ENCODE assay signal across 27 cellular contexts in genomic region chr6:121619013-121619412, GRCh38.
"Had no signal": no experiment of that assay in that cellular context is flagged by ENCODE, and none has a peak within 500 bp of the region (broad histone marks: within the 10 kb centered on the region; RNA-seq: fewer than 3 reads in every experiment).

No MANE protein-coding gene starts in this region.

- DNase-seq: activated CD4-positive, alpha-beta T cell treated with anti-CD3 and anti-CD28 coated beads, Interleukin-2, amount 50 U/mL, for 1 hour; activated CD4-positive, CD25-positive, alpha-beta regulatory T cell treated with anti-CD3 and anti-CD28 coated beads, Interleukin-2, amount 50 U/mL, for 72 hours; activated CD8-positive, alpha-beta memory T cell treated with anti-CD3 and anti-CD28 coated beads, Interleukin-2, amount 10 ng/mL, durations not matched to agents 7 days and 5 days; activated CD8-positive, alpha-beta T cell treated with anti-CD3 and anti-CD28 coated beads, Interleukin-2, amount 10 ng/mL, durations not matched to agents 7 days and 5 days; activated effector memory CD4-positive, alpha-beta T cell treated with Interleukin-2 at 50 U/mL for 16 hours; activated naive CD4-positive, alpha-beta T cell treated with Interleukin-2 at 50 U/mL for 16 hours; aorta; body of pancreas; cerebellar nuclear complex; colonic mucosa; effector CD8-positive, alpha-beta T cell; left ventricle myocardium superior; ovary; right lobe of liver; stimulated activated CD4-positive, alpha-beta T cell treated with anti-CD3 and anti-CD28 coated beads, Interleukin-2, amount 100 ng/mL, for 48 hours; stimulated activated naive CD4-positive, alpha-beta T cell treated with Interleukin-2 at 50 U/mL for 16 hours; T-helper 17 cell; T1000; WERI-Rb-1 had no signal

- H3K36me3 ChIP-seq: cardiac muscle cell, colonic mucosa, neutrophil, ovary, right lobe of liver, tibial nerve, WERI-Rb-1 had no signal

- H3K4me1 ChIP-seq: body of pancreas, colonic mucosa, right lobe of liver, tibial nerve had no signal

- H3K27ac Mint-ChIP-seq: activated CD8-positive, alpha-beta memory T cell treated with anti-CD3 and anti-CD28 coated beads, Interleukin-2, amount 10 ng/mL, durations not matched to agents 7 days and 5 days; activated CD8-positive, alpha-beta T cell treated with anti-CD3 and anti-CD28 coated beads, Interleukin-2, amount 10 ng/mL, durations not matched to agents 7 days and 5 days; activated naive CD8-positive, alpha-beta T cell; nephron; progenitor cell of endocrine pancreas; T-helper 17 cell had no signal

- H3K27me3 ChIP-seq: body of pancreas, cardiac muscle cell, colonic mucosa, neutrophil, ovary, right lobe of liver, tibial nerve had no signal

- H3K4me3 ChIP-seq: body of pancreas, cardiac muscle cell, colonic mucosa, ovary, right lobe of liver, tibial nerve had no signal

- H3K4me3 Mint-ChIP-seq: activated CD8-positive, alpha-beta memory T cell treated with anti-CD3 and anti-CD28 coated beads, Interleukin-2, amount 10 ng/mL, durations not matched to agents 7 days and 5 days; activated CD8-positive, alpha-beta T cell treated with anti-CD3 and anti-CD28 coated beads, Interleukin-2, amount 10 ng/mL, durations not matched to agents 7 days and 5 days; activated naive CD8-positive, alpha-beta T cell; nephron; T-helper 17 cell had no signal

- H3K9me3 ChIP-seq: body of pancreas, colonic mucosa, neutrophil, ovary, right lobe of liver, tibial nerve had no signal

- H3K27me3 Mint-ChIP-seq: activated CD8-positive, alpha-beta memory T cell treated with anti-CD3 and anti-CD28 coated beads, Interleukin-2, amount 10 ng/mL, durations not matched to agents 7 days and 5 days; progenitor cell of endocrine pancreas; T-helper 17 cell had no signal

- H3K27ac ChIP-seq: body of pancreas, cardiac muscle cell, colonic mucosa, neutrophil, ovary, right lobe of liver, tibial nerve, WERI-Rb-1 had no signal

- H3K4me1 Mint-ChIP-seq: activated CD8-positive, alpha-beta memory T cell treated with anti-CD3 and anti-CD28 coated beads, Interleukin-2, amount 10 ng/mL, durations not matched to agents 7 days and 5 days; nephron; T-helper 17 cell had no signal

- H3K36me3 Mint-ChIP-seq: activated CD8-positive, alpha-beta memory T cell treated with anti-CD3 and anti-CD28 coated beads, Interleukin-2, amount 10 ng/mL, durations not matched to agents 7 days and 5 days had no signal

- H3K9me3 Mint-ChIP-seq: nephron had no signal

- FAIRE-seq: frontal cortex, islet of Langerhans had no signal
